13 cellular contexts compared by ENCODE assay signal in genomic region chr19:51798958-51799310, GRCh38. TPM values are rescaled to one million over a fixed set of nuclear protein-coding genes. Genes with fewer than 3 reads are reported as not detected.
DNase-seq lines count a peak whose midpoint lies in the region; ATAC-seq and TF ChIP-seq lines count a peak whose summit lies in the region.
"Had no signal": no experiment of that assay in that cellular context is flagged by ENCODE, and none has a peak within 500 bp of the region (broad histone marks: within the 10 kb centered on the region; RNA-seq: fewer than 3 reads in every experiment).

No MANE protein-coding gene starts in this region.

- CTCF ChIA-PET in RWPE1 (lab: Yijun Ruan, JAX) = interaction anchor here (0.7 kb wide), 1 partner anchor 317 kb away, joined by 3 read pairs; no protein-coding TSS in a partner anchor
- CTCF ChIA-PET in Caco-2 (lab: Charles Lee) = no interaction called here

- no peaks in the 10 kb centered on the region for H3K27me3 Mint-ChIP-seq in Caco-2 (ENCODE audit: insufficient read depth, unreplicated experiment)

- H3K4me1 ChIP-seq in mucosa of rectum (ENCODE audit: control insufficient read depth in 2 of 2, insufficient read depth in 2 of 2, low read length in 2 of 2) = no peaks in the 10 kb centered on the region
- H3K4me1 ChIP-seq in testis = peaks cover 64% of the 10 kb centered on the region
- no peaks in the 10 kb centered on the region for H3K4me1 ChIP-seq in Caco-2

- H3K36me3 Mint-ChIP-seq in Caco-2 (ENCODE audit: insufficient read depth, unreplicated experiment) = no peaks in the 10 kb centered on the region

- no peaks in the 10 kb centered on the region for H3K4me1 Mint-ChIP-seq in Caco-2 (ENCODE audit: low read depth, unreplicated experiment)
- H3K4me1 Mint-ChIP-seq: nephron progenitor cell, T-helper 17 cell had no signal

- no peaks in the 10 kb centered on the region for H3K9me3 ChIP-seq in mucosa of rectum (ENCODE audit: control insufficient read depth in 2 of 2, low read length in 2 of 2)
- H3K9me3 ChIP-seq in testis = no peaks in the 10 kb centered on the region
- peaks cover 21% of the 10 kb centered on the region for H3K9me3 ChIP-seq in Caco-2

- H3K27me3 ChIP-seq in mucosa of rectum (ENCODE audit: control insufficient read depth in 2 of 2, insufficient read depth in 2 of 2, low read length in 2 of 2) = no peaks in the 10 kb centered on the region
- no peaks in the 10 kb centered on the region for H3K27me3 ChIP-seq in testis
- H3K27me3 ChIP-seq in Caco-2 (replicated peaks; ENCODE audit: control insufficient read depth, insufficient read depth, low read length) = no peaks in the 10 kb centered on the region

- DNase-seq in RWPE1 (ENCODE audit: low spot score) (no peak), testis (peak; percentile 54), Caco-2 (no peak), HPDE6-E6E7 (ENCODE audit: extremely low spot score) (no peak)
- DNase-seq: activated CD4-positive, alpha-beta T cell treated with anti-CD3 and anti-CD28 coated beads, Interleukin-2, amount 50 U/mL, for 48 hours; activated gamma-delta T cell; CD4-positive, alpha-beta T cell; nephron progenitor cell; T-helper 17 cell had no signal

- peaks cover 50% of the 10 kb centered on the region for H3K9me3 Mint-ChIP-seq in Caco-2 (ENCODE audit: unreplicated experiment)

- intact Hi-C loops in testis (cut with DNase I; ENCODE audit: low total_unique reads) = no loop called here
- intact Hi-C loops in Caco-2 (cut with micrococcal nuclease; ENCODE audit: unreplicated experiment) = no loop called here

- 51 to 65% methylated on average over 7 to 13 of the region's 13 CpGs for WGBS in testis, 2 donors

- H3K4me3 ChIP-seq in mucosa of rectum (ENCODE audit: low read length in 2 of 2) (peak overlapping the region in 1 of 2 donors; percentile 18), testis (no peak overlapping the region), Caco-2 (ENCODE audit: low read depth, low read length) (no peak overlapping the region)

- TF ChIP-seq POLR2A in testis (IDR thresholded peaks at IDR 0.05) = no peak

- TF ChIP-seq CTCF in RWPE1 (conservative IDR thresholded peaks at IDR 0.05; ENCODE audit: low read depth) (no peak), testis (IDR thresholded peaks at IDR 0.05) (no peak), Caco-2 (IDR thresholded peaks at IDR 0.05; ENCODE audit: insufficient read depth in 1 of 2, low read depth in 1 of 2, low read length in 1 of 2, severe bottlenecking in 1 of 2, unreplicated experiment in 1 of 2) (no peak)

- no peak overlapping the region for H3K27ac Mint-ChIP-seq in Caco-2 (ENCODE audit: unreplicated experiment)
- H3K27ac Mint-ChIP-seq: CD4-positive, alpha-beta T cell; nephron progenitor cell; T-helper 17 cell had no signal

- no peaks in the 10 kb centered on the region for H3K36me3 ChIP-seq in mucosa of rectum (ENCODE audit: control insufficient read depth in 2 of 2, insufficient read depth in 2 of 2, low read length in 2 of 2)
- no peaks in the 10 kb centered on the region for H3K36me3 ChIP-seq in testis (ENCODE audit: low read depth, missing control alignments)
- no peaks in the 10 kb centered on the region for H3K36me3 ChIP-seq in Caco-2 (ENCODE audit: control insufficient read depth, insufficient read depth, low read length)

- H3K9ac ChIP-seq in mucosa of rectum (ENCODE audit: low read depth in 1 of 2, low read length in 2 of 2) = no peak overlapping the region

- ATAC-seq in esophagus mucosa = peak; percentile 16
- no peak for ATAC-seq in HG02840 (IDR thresholded peaks at IDR 0.05; ENCODE audit: low FRiP score, unreplicated experiment)
- no peak for ATAC-seq in GM21515 (IDR thresholded peaks at IDR 0.05; ENCODE audit: unreplicated experiment)
- ATAC-seq: T-helper 17 cell had no signal

- POLR2A ChIA-PET in RWPE1 (lab: Yijun Ruan, JAX; ENCODE audit: low non-redundant PET) = no interaction called here
- POLR2A ChIA-PET in Caco-2 (lab: Charles Lee) = no interaction called here

- H3K4me3 Mint-ChIP-seq in Caco-2 (ENCODE audit: unreplicated experiment) = no peak overlapping the region
- H3K4me3 Mint-ChIP-seq: CD4-positive, alpha-beta T cell; nephron progenitor cell; T-helper 17 cell had no signal

- BruUV-seq in Caco-2 (replicated peaks; lab: Mats Ljungman, UMichigan) = no TSS peak

- H3K27ac ChIP-seq in RWPE1 = peak overlapping the region; percentile 90
- peak overlapping the region; percentile 58 to 74 for H3K27ac ChIP-seq in mucosa of rectum (ENCODE audit: low read depth in 2 of 2, low read length in 2 of 2)
- peak overlapping the region; percentile 78 to 82 for H3K27ac ChIP-seq in testis

RNA-seq across cellular contexts. Expression of gene FPR3, which starts 4.0 kb away (rescaled TPM):
- total RNA-seq in esophagus mucosa = 1.00 TPM
- 10 to 100 TPM in 1 of 2 donors, 1 to 10 TPM in 1; 1.6 to 15.6 TPM for total RNA-seq in testis
- polyA plus RNA-seq in testis (ENCODE audit: insufficient read depth, low read depth, low replicate concordance) = 8.8 TPM
- total RNA-seq in Caco-2 (2022) = not detected in 2 replicates
- total RNA-seq: CD4-positive, alpha-beta T cell; T-helper 17 cell had no signal

RNA-seq across cellular contexts. Expression of gene FPR2, which starts 38.0 kb away (rescaled TPM):
- 0.36 TPM for total RNA-seq in esophagus mucosa
- under 1 TPM; 0.19 to 0.31 TPM for total RNA-seq in testis
- 1.3 TPM for polyA plus RNA-seq in testis (ENCODE audit: insufficient read depth, low read depth, low replicate concordance)
- not detected in 2 replicates for total RNA-seq in Caco-2 (2022)
- total RNA-seq: CD4-positive, alpha-beta T cell had no signal

RNA-seq across cellular contexts. Expression of gene FPR1, which starts 47.3 kb away (rescaled TPM):
- total RNA-seq in esophagus mucosa (1.2 TPM), testis (1 to 10 TPM; 1.4 to 2.1 TPM), Caco-2 (2022) (not detected in 2 replicates)
- polyA plus RNA-seq in testis (ENCODE audit: insufficient read depth, low read depth, low replicate concordance) = 3.5 TPM
